ENCODE assay signal across 18 cellular contexts in the genomic region with DNA sequence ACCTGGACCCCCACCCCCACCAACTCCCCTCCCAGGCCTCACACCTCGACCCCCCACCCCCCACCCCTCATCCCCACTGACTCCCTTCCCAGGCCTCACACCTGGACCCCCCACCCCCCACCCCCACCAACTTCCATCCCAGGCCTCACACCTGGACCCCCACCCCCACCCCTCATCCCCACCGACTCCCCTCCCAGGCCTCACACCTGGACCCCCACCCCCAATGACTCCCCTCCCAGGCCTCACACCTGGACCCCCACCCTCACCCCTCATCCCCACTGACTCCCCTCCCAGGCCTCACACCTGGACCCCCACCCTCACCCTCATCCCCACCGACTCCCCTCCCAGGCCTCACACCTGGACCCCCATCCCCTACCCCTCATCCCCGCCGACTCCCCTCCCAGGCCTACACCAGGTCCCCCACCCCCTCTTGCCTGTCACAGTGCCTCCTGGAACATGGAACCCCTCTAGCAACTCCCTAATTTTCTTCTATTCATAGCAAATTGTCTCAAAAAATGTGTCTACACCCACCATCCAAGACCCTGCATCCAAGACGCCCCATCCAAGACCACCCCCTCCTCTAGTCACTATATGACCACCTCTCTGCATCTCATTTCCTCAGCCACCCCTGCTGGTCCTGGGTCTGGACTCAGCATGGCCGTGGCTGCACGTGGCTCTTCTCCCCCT. TPM values are rescaled to one million over a fixed set of nuclear protein-coding genes. Genes with fewer than 3 reads are reported as not detected.
"Had no signal": no experiment of that assay in that cellular context is flagged by ENCODE, and none has a peak within 500 bp of the region (broad histone marks: within the 10 kb centered on the region; RNA-seq: fewer than 3 reads in every experiment).

No MANE protein-coding gene starts in this region.

- H3K27me3 ChIP-seq: cardiac muscle cell, uterus had no signal

- H3K27ac ChIP-seq: cardiac muscle cell, colonic mucosa, psoas muscle, uterus had no signal

- H3K9me3 ChIP-seq: colonic mucosa, mucosa of descending colon, psoas muscle, uterus had no signal

- H3K4me3 ChIP-seq: cardiac muscle cell, colonic mucosa, lung, mucosa of descending colon, psoas muscle, uterus had no signal

- DNase-seq: activated CD4-positive, alpha-beta T cell treated with anti-CD3 and anti-CD28 coated beads, Interleukin-2, amount 50 U/mL, for 4 hours; activated gamma-delta T cell; activated T-cell treated with anti-CD3 and anti-CD28 coated beads, Interleukin-2, amount 50 U/mL, for 4 hours; colonic mucosa; foreskin melanocyte; occipital lobe; stimulated activated CD4-positive, alpha-beta T cell treated with anti-CD3 and anti-CD28 coated beads, Interleukin-2, amount 100 ng/mL, for 48 hours; stimulated activated CD8-positive, alpha-beta memory T cell treated with anti-CD3 and anti-CD28 coated beads, Interleukin-4, amount 100 ng/mL, for 48 hours; uterus had no signal

- H3K9me3 Mint-ChIP-seq: activated T-cell treated with anti-CD3 and anti-CD28 coated beads, Interleukin-2, amount 50 U/mL, for 4 hours; naive thymus-derived CD8-positive, alpha-beta T cell; stimulated activated naive CD8-positive, alpha-beta T cell treated with anti-CD3 and anti-CD28 coated beads, Interleukin-15, Interleukin-2, amounts not matched to agents 100 ng/mL and 50 ng/mL, for 24 hours; T-helper 2 cell treated with Interferon-gamma antibody and Interleukin-4, amounts not matched to agents 5 μg/mL and 100 μg/mL, for 36 hours had no signal

- H3K4me1 ChIP-seq: colonic mucosa, psoas muscle, uterus had no signal

- H3K4me3 Mint-ChIP-seq: activated T-cell treated with anti-CD3 and anti-CD28 coated beads, Interleukin-2, amount 50 U/mL, for 4 hours; naive thymus-derived CD8-positive, alpha-beta T cell; stimulated activated naive CD8-positive, alpha-beta T cell treated with anti-CD3 and anti-CD28 coated beads, Interleukin-15, Interleukin-2, amounts not matched to agents 100 ng/mL and 50 ng/mL, for 24 hours; T-helper 2 cell treated with Interferon-gamma antibody and Interleukin-4, amounts not matched to agents 5 μg/mL and 100 μg/mL, for 36 hours had no signal

- H3K27ac Mint-ChIP-seq: naive thymus-derived CD8-positive, alpha-beta T cell; stimulated activated naive CD8-positive, alpha-beta T cell treated with anti-CD3 and anti-CD28 coated beads, Interleukin-15, Interleukin-2, amounts not matched to agents 100 ng/mL and 50 ng/mL, for 24 hours; T-helper 2 cell treated with Interferon-gamma antibody and Interleukin-4, amounts not matched to agents 5 μg/mL and 100 μg/mL, for 36 hours had no signal

- ATAC-seq: activated CD4-positive, CD25-positive, alpha-beta regulatory T cell treated with anti-CD3 and anti-CD28 coated beads, Interleukin-2, amount 50 U/mL, for 24 hours; activated T-cell treated with anti-CD3 and anti-CD28 coated beads, Interleukin-2, amount 50 U/mL, for 4 hours; left colon; mucosa of descending colon; naive thymus-derived CD8-positive, alpha-beta T cell; psoas muscle had no signal

- H3K36me3 Mint-ChIP-seq: naive thymus-derived CD8-positive, alpha-beta T cell had no signal

- H3K36me3 ChIP-seq: cardiac muscle cell, colonic mucosa, uterus had no signal

RNA-seq across cellular contexts. Expression of gene BRSK2, which starts 36.9 kb away (rescaled TPM):
- polyA plus RNA-seq: naive thymus-derived CD8-positive, alpha-beta T cell had no signal
